Comparison of ENCODE assay signal across 20 cellular contexts in the genomic region with DNA sequence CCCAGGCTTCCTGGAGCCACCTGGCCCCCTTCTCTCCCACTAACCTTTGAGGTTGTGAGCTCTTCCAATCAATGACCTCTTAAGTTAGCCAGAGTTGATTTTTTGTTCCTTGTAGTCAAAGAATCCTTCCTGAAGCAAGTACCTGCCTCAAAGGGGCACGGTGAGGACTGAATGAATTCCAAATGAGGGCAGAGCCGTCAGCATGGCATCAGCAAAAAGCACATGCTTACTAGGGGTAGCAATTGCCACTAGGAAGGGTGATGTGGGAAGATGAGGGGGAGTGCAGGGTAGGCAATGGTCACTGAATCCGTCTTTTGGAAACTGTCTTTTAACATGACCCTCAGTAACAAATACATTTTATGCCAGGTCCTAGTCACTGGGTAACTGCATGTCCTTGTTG. TPM values are rescaled to one million over a fixed set of nuclear protein-coding genes. Genes with fewer than 3 reads are reported as not detected.
DNase-seq lines count a peak whose midpoint lies in the region; ATAC-seq and TF ChIP-seq lines count a peak whose summit lies in the region.
"Had no signal": no experiment of that assay in that cellular context is flagged by ENCODE, and none has a peak within 500 bp of the region (broad histone marks: within the 10 kb centered on the region; RNA-seq: fewer than 3 reads in every experiment).

No MANE protein-coding gene starts in this region.

- no peaks in the 10 kb centered on the region for H3K36me3 ChIP-seq in CD8-positive, alpha-beta memory T cell (ENCODE audit: insufficient read depth, low read length)
- no peaks in the 10 kb centered on the region for H3K36me3 ChIP-seq in neutrophil
- no peaks in the 10 kb centered on the region for H3K36me3 ChIP-seq in prostate gland
- H3K36me3 ChIP-seq: tibial artery had no signal

- TF ChIP-seq CTCF in neutrophil (IDR thresholded peaks at IDR 0.05) (no peak), prostate gland (IDR thresholded peaks at IDR 0.05) (no peak)

- H3K4me3 ChIP-seq in CD8-positive, alpha-beta memory T cell (ENCODE audit: low read length), result no peak overlapping the region
- peak overlapping the region in 1 of 2 experiments; percentile 5 for H3K4me3 ChIP-seq in neutrophil (ENCODE audit: low read depth in 1 of 2, low read length in 1 of 2)
- no peak overlapping the region for H3K4me3 ChIP-seq in prostate gland
- H3K4me3 ChIP-seq: dorsolateral prefrontal cortex, tibial artery had no signal

- peaks cover 80 to 93% (median 91%) of the 10 kb centered on the region in 3 donors for H3K4me1 Mint-ChIP-seq in CD8-positive, alpha-beta memory T cell
- peaks cover 93% of the 10 kb centered on the region for H3K4me1 Mint-ChIP-seq in activated T-cell treated with anti-CD3 and anti-CD28 coated beads, Interleukin-2, amount 50 U/mL, for 72 hours (ENCODE audit: low read depth)

- H3K9me3 ChIP-seq in CD8-positive, alpha-beta memory T cell (ENCODE audit: low read length), result no peaks in the 10 kb centered on the region
- H3K9me3 ChIP-seq in neutrophil, result no peaks in the 10 kb centered on the region
- no peaks in the 10 kb centered on the region for H3K9me3 ChIP-seq in prostate gland
- H3K9me3 ChIP-seq: tibial artery had no signal

- 82% methylated on average over 3 of the region's 3 CpGs for WGBS in prostate gland

- H3K27me3 ChIP-seq in CD8-positive, alpha-beta memory T cell (ENCODE audit: insufficient read depth, low read length, poor library complexity, severe bottlenecking), result no peaks in the 10 kb centered on the region
- H3K27me3 ChIP-seq in neutrophil (no peaks in the 10 kb centered on the region), prostate gland (replicated peaks; ENCODE audit: insufficient read depth) (no peaks in the 10 kb centered on the region)
- H3K27me3 ChIP-seq: dorsolateral prefrontal cortex, tibial artery had no signal

- DNase-seq in activated naive CD4-positive, alpha-beta T cell treated with anti-CD3 and anti-CD28 coated beads, Interleukin-2, amount 50 U/mL, for 72 hours (ENCODE audit: low spot score in 2 of 2), result no peak
- no peak for DNase-seq in activated naive CD4-positive, alpha-beta T cell (lab: John Stamatoyannopoulos, UW)
- DNase-seq in CD8-positive, alpha-beta memory T cell, result no peak
- DNase-seq in activated T-cell treated with anti-CD3 and anti-CD28 coated beads, Interleukin-2, amount 50 U/mL, for 72 hours, result no peak
- no peak for DNase-seq in prostate gland (ENCODE audit: low spot score)
- DNase-seq in SW 1271 (lab: John Stamatoyannopoulos, UW), result no peak
- DNase-seq: NCI-H187 treated with DMSO at 0.1 percent for 48 hours, NCI-H2227 treated with DMSO at 0.1 percent for 48 hours, NCI-H774, T1000 had no signal

- peak overlapping the region in 5 of 7 donors; percentile 38 to 90 (median 86) for H3K4me3 Mint-ChIP-seq in CD8-positive, alpha-beta memory T cell
- H3K4me3 Mint-ChIP-seq in activated T-cell treated with anti-CD3 and anti-CD28 coated beads, Interleukin-2, amount 50 U/mL, for 72 hours, result peak overlapping the region; percentile 71 to 84
- H3K4me3 Mint-ChIP-seq: mesothelial cell of epicardium, neural crest cell had no signal

- H3K36me3 Mint-ChIP-seq in activated naive CD4-positive, alpha-beta T cell treated with anti-CD3 and anti-CD28 coated beads, Interleukin-2, amount 50 U/mL, for 72 hours, result no peaks in the 10 kb centered on the region
- peaks cover 0 to 14% (median 5%) of the 10 kb centered on the region in 3 donors for H3K36me3 Mint-ChIP-seq in CD8-positive, alpha-beta memory T cell
- no peaks in the 10 kb centered on the region for H3K36me3 Mint-ChIP-seq in activated T-cell treated with anti-CD3 and anti-CD28 coated beads, Interleukin-2, amount 50 U/mL, for 72 hours (ENCODE audit: insufficient read depth in 2 of 2)
- H3K36me3 Mint-ChIP-seq: mesothelial cell of epicardium had no signal

- intact Hi-C loops in prostate gland (cut with DNase I), result loop anchor here (10.0 kb wide), 2 partner anchors 195 to 305 kb away; partner anchors contain the start of genes ALG11, ATP7B and NEK5

- peaks cover 0 to 3% of the 10 kb centered on the region in 2 donors for H3K27me3 Mint-ChIP-seq in CD8-positive, alpha-beta memory T cell
- no peaks in the 10 kb centered on the region for H3K27me3 Mint-ChIP-seq in activated T-cell treated with anti-CD3 and anti-CD28 coated beads, Interleukin-2, amount 50 U/mL, for 72 hours (ENCODE audit: low read depth)

- no peak for TF ChIP-seq POLR2A in prostate gland (IDR thresholded peaks at IDR 0.05)

- no peaks in the 10 kb centered on the region for H3K9me3 Mint-ChIP-seq in activated naive CD4-positive, alpha-beta T cell treated with anti-CD3 and anti-CD28 coated beads, Interleukin-2, amount 50 U/mL, for 72 hours
- no peaks in the 10 kb centered on the region for H3K9me3 Mint-ChIP-seq in CD8-positive, alpha-beta memory T cell
- H3K9me3 Mint-ChIP-seq in activated T-cell treated with anti-CD3 and anti-CD28 coated beads, Interleukin-2, amount 50 U/mL, for 72 hours, result no peaks in the 10 kb centered on the region
- H3K9me3 Mint-ChIP-seq: mesothelial cell of epicardium, neural crest cell had no signal

- CTCF ChIA-PET in CD8-positive, alpha-beta memory T cell (lab: Charles Lee), result interaction anchor here (1.0 to 5.1 kb wide), 3 partner anchors 9 to 14 kb away, joined by 3 to 41 read pairs (median 3); no protein-coding TSS in a partner anchor

- peak overlapping the region; percentile 23 to 86 for H3K27ac Mint-ChIP-seq in activated naive CD4-positive, alpha-beta T cell treated with anti-CD3 and anti-CD28 coated beads, Interleukin-2, amount 50 U/mL, for 72 hours
- H3K27ac Mint-ChIP-seq in CD8-positive, alpha-beta memory T cell, result peak overlapping the region; percentile 78 to 95 (median 90)
- H3K27ac Mint-ChIP-seq in activated T-cell treated with anti-CD3 and anti-CD28 coated beads, Interleukin-2, amount 50 U/mL, for 72 hours, result peak overlapping the region; percentile 89
- H3K27ac Mint-ChIP-seq: mesothelial cell of epicardium had no signal

- POLR2A ChIA-PET in CD8-positive, alpha-beta memory T cell (lab: Charles Lee), result no interaction called here

- no peak overlapping the region for H3K27ac ChIP-seq in CD8-positive, alpha-beta memory T cell (ENCODE audit: low read depth, low read length)
- H3K27ac ChIP-seq in neutrophil, result peak overlapping the region; percentile 97
- no peak overlapping the region for H3K27ac ChIP-seq in prostate gland
- H3K27ac ChIP-seq: dorsolateral prefrontal cortex, tibial artery had no signal

- no peak for ATAC-seq in activated naive CD4-positive, alpha-beta T cell treated with anti-CD3 and anti-CD28 coated beads, Interleukin-2, amount 50 U/mL, for 72 hours
- ATAC-seq in activated T-cell treated with anti-CD3 and anti-CD28 coated beads, Interleukin-2, amount 50 U/mL, for 72 hours (replicated peaks in 1 of 2), result no peak
- ATAC-seq in esophagus mucosa, result no peak

- H3K4me1 ChIP-seq in CD8-positive, alpha-beta memory T cell (ENCODE audit: insufficient read depth, low read length), result peaks cover 94% of the 10 kb centered on the region
- H3K4me1 ChIP-seq in neutrophil (ENCODE audit: control insufficient read depth in 1 of 2, insufficient read depth in 1 of 2, low read depth in 1 of 2, low read length in 1 of 2), result peaks cover 100% of the 10 kb centered on the region in 2 experiments
- no peaks in the 10 kb centered on the region for H3K4me1 ChIP-seq in prostate gland (replicated peaks)

RNA-seq across cellular contexts. Expression of gene DHRS12, which starts 15.6 kb away (rescaled TPM):
- 1 to 10 TPM; 2.0 to 7.2 TPM for total RNA-seq in activated naive CD4-positive, alpha-beta T cell treated with anti-CD3 and anti-CD28 coated beads, Interleukin-2, amount 50 U/mL, for 72 hours
- 1 to 10 TPM; 7.1 to 7.2 TPM for total RNA-seq in CD8-positive, alpha-beta memory T cell
- 35.6 TPM for polyA plus RNA-seq in CD8-positive, alpha-beta memory T cell
- total RNA-seq in activated T-cell treated with anti-CD3 and anti-CD28 coated beads, Interleukin-2, amount 50 U/mL, for 72 hours, result 1 to 10 TPM; 8.0 to 8.5 TPM
- total RNA-seq in esophagus mucosa (7.3 TPM), prostate gland (10 to 100 TPM; 18.7 to 19.8 TPM)

RNA-seq across cellular contexts. Expression of gene TMEM272, which starts 25.4 kb away (rescaled TPM):
- under 1 TPM; 0.36 to 0.60 TPM for total RNA-seq in activated naive CD4-positive, alpha-beta T cell treated with anti-CD3 and anti-CD28 coated beads, Interleukin-2, amount 50 U/mL, for 72 hours
- under 1 TPM; 0.35 to 0.69 TPM for total RNA-seq in CD8-positive, alpha-beta memory T cell
- polyA plus RNA-seq in CD8-positive, alpha-beta memory T cell, result 0.12 TPM
- under 1 TPM; 0.19 to 0.30 TPM for total RNA-seq in activated T-cell treated with anti-CD3 and anti-CD28 coated beads, Interleukin-2, amount 50 U/mL, for 72 hours
- total RNA-seq in esophagus mucosa (not detected), prostate gland (under 1 TPM in 1 of 2 donors, not detected in 1; 0.28 TPM)
- total RNA-seq: epithelial cell of proximal tubule, pulmonary artery endothelial cell had no signal

RNA-seq across cellular contexts. Expression of gene CCDC70, which starts 42.2 kb away (rescaled TPM):
- not detected for total RNA-seq in activated naive CD4-positive, alpha-beta T cell treated with anti-CD3 and anti-CD28 coated beads, Interleukin-2, amount 50 U/mL, for 72 hours
- not detected for total RNA-seq in CD8-positive, alpha-beta memory T cell
- polyA plus RNA-seq in CD8-positive, alpha-beta memory T cell, result not detected
- under 1 TPM in 1 of 2 donors, not detected in 1; 0.22 TPM for total RNA-seq in activated T-cell treated with anti-CD3 and anti-CD28 coated beads, Interleukin-2, amount 50 U/mL, for 72 hours
- total RNA-seq in esophagus mucosa, result not detected
- 10 to 100 TPM in 1 of 2 donors, not detected in 1; 11.5 TPM for total RNA-seq in prostate gland
- total RNA-seq: dorsolateral prefrontal cortex, epithelial cell of proximal tubule, frontal cortex, mesothelial cell of epicardium, neural crest cell, pulmonary artery endothelial cell, SK-MEL-5 had no signal
